Comparison of ENCODE assay signal across 7 cellular contexts in genomic region chr19:38033658-38034150, GRCh38.
DNase-seq lines count a peak whose midpoint lies in the region; ATAC-seq and TF ChIP-seq lines count a peak whose summit lies in the region.

No MANE protein-coding gene starts in this region.

- H2BK5ac ChIP-seq in neuronal stem cell (ENCODE audit: low read length), result no peak overlapping the region

- no peak overlapping the region for H3K14ac ChIP-seq in neuronal stem cell (ENCODE audit: low read length)

- H3K27ac ChIP-seq in RWPE2 (ENCODE audit: poor library complexity, severe bottlenecking) (peak overlapping the region; percentile 11), neuronal stem cell (replicated peaks; ENCODE audit: low read length) (no peak overlapping the region)

- H2BK120ac ChIP-seq in neuronal stem cell (ENCODE audit: low read depth, low read length), result no peak overlapping the region

- DNase-seq in GM19240 (ENCODE audit: insufficient read length, low spot score), result peak; percentile 79
- no peak for DNase-seq in RWPE2 (ENCODE audit: low spot score)
- DNase-seq in neuronal stem cell (ENCODE audit: low spot score), result no peak
- no peak for DNase-seq in SIG-M5 (lab: John Stamatoyannopoulos, UW)
- no peak for DNase-seq in SHP77 (lab: John Stamatoyannopoulos, UW)

- H3K18ac ChIP-seq in neuronal stem cell (ENCODE audit: low read length), result no peak overlapping the region

- no peaks in the 10 kb centered on the region for H3K27me3 Mint-ChIP-seq in stimulated activated memory B cell treated with anti-CD40 and anti-IgM and Interleukin-4, amounts not matched to agents 10 μg/mL and 1 μg/mL and 100 μg/mL, for 72 hours

- ATAC-seq in HG02973 (IDR thresholded peaks at IDR 0.05; ENCODE audit: unreplicated experiment) (peak; percentile 61), RWPE2 (ENCODE audit: low read depth) (no peak)
- ATAC-seq in stimulated activated memory B cell treated with anti-CD40 and anti-IgM and Interleukin-4, amounts not matched to agents 10 μg/mL and 1 μg/mL and 100 μg/mL, for 72 hours, result peak; percentile 93

- no peak overlapping the region for H2BK12ac ChIP-seq in neuronal stem cell (ENCODE audit: low read length)

- H3K27ac Mint-ChIP-seq in stimulated activated memory B cell treated with anti-CD40 and anti-IgM and Interleukin-4, amounts not matched to agents 10 μg/mL and 1 μg/mL and 100 μg/mL, for 72 hours, result peak overlapping the region; percentile 87

- no peak for TF ChIP-seq CTCF in RWPE2 (IDR thresholded peaks at IDR 0.05; ENCODE audit: poor library complexity, severe bottlenecking)

- no peak overlapping the region for H4K8ac ChIP-seq in neuronal stem cell (ENCODE audit: low read depth, low read length)

- H3K4ac ChIP-seq in neuronal stem cell (ENCODE audit: low read length), result no peak overlapping the region

- H3K36me3 ChIP-seq in RWPE2 (ENCODE audit: low read depth), result peaks cover 30% of the 10 kb centered on the region
- H3K36me3 ChIP-seq in neuronal stem cell (replicated peaks in 1 of 2; ENCODE audit: control insufficient read depth in 2 of 2, insufficient read depth in 2 of 2, low read length in 2 of 2), result peaks cover 0 to 15% of the 10 kb centered on the region in 2 donors

- H3K9me3 Mint-ChIP-seq in stimulated activated memory B cell treated with anti-CD40 and anti-IgM and Interleukin-4, amounts not matched to agents 10 μg/mL and 1 μg/mL and 100 μg/mL, for 72 hours, result peaks cover 4% of the 10 kb centered on the region

- no peak overlapping the region for H2BK15ac ChIP-seq in neuronal stem cell (ENCODE audit: low read length)

- no peak overlapping the region for H3K23ac ChIP-seq in neuronal stem cell (ENCODE audit: low read depth, low read length, poor library complexity)

- no peak overlapping the region for H2AK5ac ChIP-seq in neuronal stem cell (ENCODE audit: low read depth, low read length)

- H3K4me1 ChIP-seq in RWPE2 (ENCODE audit: insufficient read depth, poor library complexity, severe bottlenecking), result peaks cover 4% of the 10 kb centered on the region
- H3K4me1 ChIP-seq in neuronal stem cell (ENCODE audit: control insufficient read depth in 2 of 2, insufficient read depth in 1 of 2, low read depth in 1 of 2, low read length in 2 of 2), result peaks cover 5 to 22% of the 10 kb centered on the region in 2 donors

- no peaks in the 10 kb centered on the region for H3K9me3 ChIP-seq in RWPE2 (ENCODE audit: severe bottlenecking)
- no peaks in the 10 kb centered on the region for H3K9me3 ChIP-seq in neuronal stem cell (replicated peaks in 1 of 2; ENCODE audit: control insufficient read depth in 2 of 2, insufficient read depth in 1 of 2, low read depth in 1 of 2, low read length in 2 of 2)

- H3K27me3 ChIP-seq in RWPE2 (ENCODE audit: insufficient read depth, poor library complexity, severe bottlenecking) (no peaks in the 10 kb centered on the region), neuronal stem cell (ENCODE audit: control insufficient read depth in 3 of 3, insufficient read depth in 3 of 3, low read depth in 1 of 3, low read length in 3 of 3) (no peaks in the 10 kb centered on the region)

- H3K36me3 Mint-ChIP-seq in stimulated activated memory B cell treated with anti-CD40 and anti-IgM and Interleukin-4, amounts not matched to agents 10 μg/mL and 1 μg/mL and 100 μg/mL, for 72 hours, result peaks cover 45% of the 10 kb centered on the region

- H3K4me3 Mint-ChIP-seq in stimulated activated memory B cell treated with anti-CD40 and anti-IgM and Interleukin-4, amounts not matched to agents 10 μg/mL and 1 μg/mL and 100 μg/mL, for 72 hours, result peak overlapping the region; percentile 71

- no peak overlapping the region for H3K4me2 ChIP-seq in neuronal stem cell (ENCODE audit: insufficient read depth, low read length, poor library complexity, severe bottlenecking)

- peaks cover 2% of the 10 kb centered on the region for H3K79me1 ChIP-seq in neuronal stem cell (ENCODE audit: low read depth, low read length)

- H3K9ac ChIP-seq in neuronal stem cell (ENCODE audit: low read depth, low read length, poor library complexity), result no peak overlapping the region

- no CpG with 5 or more reads among the region's 12 CpGs for WGBS in neuronal stem cell (ENCODE audit: extremely low coverage in 2 of 2, insufficient read length in 2 of 2, insufficient replicate concordance in 1 of 2), 2 donors

- H2AFZ ChIP-seq in neuronal stem cell (ENCODE audit: low read length), result no peak overlapping the region

- peaks cover 78% of the 10 kb centered on the region for H3K4me1 Mint-ChIP-seq in stimulated activated memory B cell treated with anti-CD40 and anti-IgM and Interleukin-4, amounts not matched to agents 10 μg/mL and 1 μg/mL and 100 μg/mL, for 72 hours

- H3K4me3 ChIP-seq in RWPE2 (ENCODE audit: severe bottlenecking) (no peak overlapping the region), neuronal stem cell (ENCODE audit: low read length in 2 of 2) (no peak overlapping the region)

- no peak overlapping the region for H4K91ac ChIP-seq in neuronal stem cell (ENCODE audit: low read depth, low read length, poor library complexity)
